ENCODE assay signal across 8 cellular contexts in genomic region chr4:1082215-1083182, GRCh38. TPM values are rescaled to one million over a fixed set of nuclear protein-coding genes. Genes with fewer than 3 reads are reported as not detected.
DNase-seq lines count a peak whose midpoint lies in the region; ATAC-seq, FAIRE-seq and TF ChIP-seq lines count a peak whose summit lies in the region.

No MANE protein-coding gene starts in this region.

- H3K79me2 ChIP-seq in PC-9 (ENCODE audit: low read depth), result no peaks in the 10 kb centered on the region
- no peaks in the 10 kb centered on the region for H3K79me2 ChIP-seq in fibroblast of lung (ENCODE audit: control insufficient read depth, insufficient read depth, low read length)

- H3F3A ChIP-seq in PC-9 (ENCODE audit: insufficient read depth, low read depth), result peaks cover 14% of the 10 kb centered on the region

- H3K27me3 ChIP-seq in PC-9 (ENCODE audit: insufficient read depth, low read depth) (no peaks in the 10 kb centered on the region), fibroblast of lung (ENCODE audit: control insufficient read depth, insufficient read depth, low read length) (peaks cover 2% of the 10 kb centered on the region), psoas muscle (ENCODE audit: insufficient read depth in 3 of 3, low read length in 2 of 3) (peaks cover 0 to 36% (median 14%) of the 10 kb centered on the region in 3 donors)

- H3K4me3 ChIP-seq in PC-9 (no peak overlapping the region), fibroblast of lung (replicated peaks in 1 of 4; ENCODE audit: control extremely low read depth in 1 of 4, insufficient read depth in 1 of 4, low read depth in 3 of 4, low read length in 4 of 4) (no peak overlapping the region), psoas muscle (no peak overlapping the region)

- peak overlapping the region; percentile 67 for H3K4me2 ChIP-seq in PC-9
- no peak overlapping the region for H3K4me2 ChIP-seq in fibroblast of lung (ENCODE audit: extremely low read depth, insufficient read depth, low read length)

- H4K20me1 ChIP-seq in PC-9 (ENCODE audit: insufficient read depth) (no peaks in the 10 kb centered on the region), fibroblast of lung (ENCODE audit: control insufficient read depth, extremely low read depth, insufficient read depth, low read length) (no peaks in the 10 kb centered on the region)

- H3K9ac ChIP-seq in fibroblast of lung (ENCODE audit: insufficient read depth, low read length), result no peak overlapping the region

- H3K27ac ChIP-seq in PC-9, result peak overlapping the region; percentile 45
- no peak overlapping the region for H3K27ac ChIP-seq in fibroblast of lung (ENCODE audit: insufficient read depth, low read length)
- H3K27ac ChIP-seq in psoas muscle, result no peak overlapping the region

- H3K36me3 ChIP-seq in PC-9 (ENCODE audit: low read depth) (no peaks in the 10 kb centered on the region), fibroblast of lung (ENCODE audit: control insufficient read depth, insufficient read depth, low read length) (no peaks in the 10 kb centered on the region), psoas muscle (ENCODE audit: insufficient read depth in 1 of 2, low read depth in 1 of 2) (no peaks in the 10 kb centered on the region)

- no peaks in the 10 kb centered on the region for H3K9me2 ChIP-seq in PC-9 (ENCODE audit: insufficient read depth)

- H2AFZ ChIP-seq in PC-9 (0 out of 2 replicates have a peak overlapping the region, but pooled peaks have one; percentile 8), fibroblast of lung (ENCODE audit: low read length) (no peak overlapping the region)

- intact Hi-C loops in PC-9 (cut with micrococcal nuclease; ENCODE audit: unreplicated experiment), result loop anchor here (5.0 kb wide), 1 partner anchor 40 kb away; no protein-coding TSS in a partner anchor
- intact Hi-C loops in psoas muscle (cut with DNase I), result no loop called here

- no peak for TF ChIP-seq CTCF in PC-9 (conservative IDR thresholded peaks at IDR 0.05)
- TF ChIP-seq CTCF in fibroblast of lung (conservative IDR thresholded peaks at IDR 0.05 in 1 of 2, IDR thresholded peaks at IDR 0.05 in 1 of 2; ENCODE audit: low read depth in 1 of 2, low read length in 2 of 2), result no peak
- TF ChIP-seq CTCF in psoas muscle (IDR thresholded peaks at IDR 0.05), result no peak

- DNase-seq in H54 (ENCODE audit: insufficient read length, low spot score) (peak; percentile 89), PC-9 (peak; percentile 87 to 92), fibroblast of lung (ENCODE audit: low read depth in 2 of 2) (peak; percentile 73 to 81), psoas muscle (peak; percentile 61 to 66), NCI-H82 treated with DMSO at 0.1 percent for 48 hours (lab: John Stamatoyannopoulos, UW; ENCODE audit: unreplicated experiment) (no peak)

- H3K9me3 ChIP-seq in PC-9 (ENCODE audit: insufficient read depth, low read depth) (no peaks in the 10 kb centered on the region), fibroblast of lung (ENCODE audit: control insufficient read depth, insufficient read depth, low read depth, low read length) (no peaks in the 10 kb centered on the region), psoas muscle (no peaks in the 10 kb centered on the region)

- CTCF ChIA-PET in PC-9 (lab: Charles Lee), result no interaction called here

- no peak for TF ChIP-seq POLR2A in H54 (IDR thresholded peaks at IDR 0.05; ENCODE audit: low read depth, low read length)

- WGBS in psoas muscle, 3 donors, result 51 to 64% (median 52%) methylated on average over 29 of the region's 29 CpGs

- POLR2A ChIA-PET in PC-9 (lab: Charles Lee; ENCODE audit: unreplicated experiment), result interaction anchor here (0.5 kb wide), 1 partner anchor 10 kb away, joined by 5 read pairs; no protein-coding TSS in a partner anchor

- peaks cover 26% of the 10 kb centered on the region for H3K4me1 ChIP-seq in PC-9 (replicated peaks; ENCODE audit: insufficient read depth)
- H3K4me1 ChIP-seq in fibroblast of lung (ENCODE audit: control insufficient read depth, extremely low read depth, insufficient read depth, low read length), result no peaks in the 10 kb centered on the region
- H3K4me1 ChIP-seq in psoas muscle, result no peaks in the 10 kb centered on the region

- peak; percentile 61 to 74 (median 70) for ATAC-seq in psoas muscle
- no peak for ATAC-seq in HG02763 (IDR thresholded peaks at IDR 0.05; ENCODE audit: unreplicated experiment)
- ATAC-seq in GM18517 (IDR thresholded peaks at IDR 0.05; ENCODE audit: unreplicated experiment), result no peak
- ATAC-seq in HG02970 (IDR thresholded peaks at IDR 0.05; ENCODE audit: low FRiP score, unreplicated experiment), result no peak

- peak; percentile 50 for FAIRE-seq in H54 (lab: Jason Lieb, UNC)

- no TSS peak for BruUV-seq in PC-9 (replicated peaks; lab: Mats Ljungman, UMichigan)

RNA-seq across cellular contexts. Expression of gene RNF212, which starts 30.9 kb away (rescaled TPM):
- 4.2 and 6.6 TPM in 2 replicates for total RNA-seq in PC-9 (2021)
- 0.66 and 2.6 TPM in 2 replicates for total RNA-seq in fibroblast of lung
- 1.2 and 1.6 TPM in 2 replicates for polyA plus RNA-seq in fibroblast of lung
- polyA plus RNA-seq in fibroblast of lung (2012), result 1.0 and 1.6 TPM in 2 replicates
- polyA minus RNA-seq in fibroblast of lung (ENCODE audit: low replicate concordance), result 2.2 TPM in 1 of 2 replicates, not detected in the other
- 1 to 10 TPM in 1 of 4 donors, under 1 TPM in 3; 0.42 to 1.5 (median 0.69) TPM for total RNA-seq in psoas muscle
- under 1 TPM; 0.03 to 0.38 (median 0.31) TPM for polyA plus RNA-seq in psoas muscle

Comparison
In these comparisons a context has a peak if more than half of its experiments do, and no peak if none do; other contexts are left out.
1. ATAC-seq: peak in psoas muscle (4 of 4); none in HG02763 (single experiment), GM18517 (single experiment) and HG02970 (single experiment).